Comparison of ENCODE assay signal across 20 cellular contexts in the genomic region with DNA sequence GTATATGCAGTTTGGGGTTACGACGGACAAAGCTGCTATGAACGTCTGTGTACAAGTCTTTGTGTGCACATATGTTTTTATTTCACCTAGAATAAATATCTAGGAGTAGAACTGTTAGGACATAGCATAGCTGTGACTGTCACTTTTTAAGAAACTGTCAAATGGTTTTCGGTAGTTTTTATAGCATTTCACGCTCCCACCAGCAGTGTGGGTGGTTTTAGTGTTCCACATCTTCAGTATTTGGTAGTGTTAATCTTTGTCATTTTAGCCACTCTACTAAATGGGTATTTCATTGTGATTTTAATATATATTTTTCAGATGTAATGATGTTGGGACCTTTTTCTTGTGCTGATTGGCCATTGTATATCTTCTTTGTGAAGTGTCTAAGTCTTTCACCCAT.
DNase-seq lines count a peak whose midpoint lies in the region; ATAC-seq and TF ChIP-seq lines count a peak whose summit lies in the region.
"Had no signal": no experiment of that assay in that cellular context is flagged by ENCODE, and none has a peak within 500 bp of the region (broad histone marks: within the 10 kb centered on the region; RNA-seq: fewer than 3 reads in every experiment).

No MANE protein-coding gene starts in this region.

- no peaks in the 10 kb centered on the region for H3K27me3 Mint-ChIP-seq in activated T-cell treated with anti-CD3 and anti-CD28 coated beads, Interleukin-2, amount 50 U/mL, for 72 hours (ENCODE audit: low read depth)
- no peaks in the 10 kb centered on the region for H3K27me3 Mint-ChIP-seq in IgD-negative memory B cell
- H3K27me3 Mint-ChIP-seq in activated T-helper 17 cell treated with anti-CD3 and anti-CD28 coated beads, Interleukin-2, amount 50 U/mL, for 72 hours: no peaks in the 10 kb centered on the region
- H3K27me3 Mint-ChIP-seq: CD4-positive, CD25-positive, alpha-beta regulatory T cell had no signal

- no peak overlapping the region for H3K27ac Mint-ChIP-seq in activated T-cell treated with anti-CD3 and anti-CD28 coated beads, Interleukin-2, amount 50 U/mL, for 72 hours
- peak overlapping the region in 2 of 3 donors; percentile 34 to 45 for H3K27ac Mint-ChIP-seq in IgD-negative memory B cell
- no peak overlapping the region for H3K27ac Mint-ChIP-seq in activated T-helper 17 cell treated with anti-CD3 and anti-CD28 coated beads, Interleukin-2, amount 50 U/mL, for 72 hours
- no peak overlapping the region for H3K27ac Mint-ChIP-seq in stimulated activated effector memory CD8-positive, alpha-beta T cell treated with anti-CD3 and anti-CD28 coated beads, Interleukin-12 subunit alpha, Interleukin-12 subunit beta, amount 100 ng/mL, for 72 hours

- H3K27ac ChIP-seq in left lung: no peak overlapping the region
- H3K27ac ChIP-seq: brain microvascular endothelial cell, GM23248, RWPE1 had no signal

- no peaks in the 10 kb centered on the region for H3K9me3 Mint-ChIP-seq in activated T-cell treated with anti-CD3 and anti-CD28 coated beads, Interleukin-2, amount 50 U/mL, for 72 hours
- H3K9me3 Mint-ChIP-seq in IgD-negative memory B cell: no peaks in the 10 kb centered on the region
- no peaks in the 10 kb centered on the region for H3K9me3 Mint-ChIP-seq in activated T-helper 17 cell treated with anti-CD3 and anti-CD28 coated beads, Interleukin-2, amount 50 U/mL, for 72 hours
- H3K9me3 Mint-ChIP-seq in stimulated activated effector memory CD8-positive, alpha-beta T cell treated with anti-CD3 and anti-CD28 coated beads, Interleukin-12 subunit alpha, Interleukin-12 subunit beta, amount 100 ng/mL, for 72 hours: no peaks in the 10 kb centered on the region
- H3K9me3 Mint-ChIP-seq: activated T-cell treated with anti-CD3 and anti-CD28 coated beads, Interleukin-2, amount 50 U/mL, for 4 hours had no signal

- no peak for TF ChIP-seq CTCF in left lung (IDR thresholded peaks at IDR 0.05)

- no peaks in the 10 kb centered on the region for H3K9me3 ChIP-seq in left lung

- peaks cover 70% of the 10 kb centered on the region for H3K4me1 Mint-ChIP-seq in activated T-cell treated with anti-CD3 and anti-CD28 coated beads, Interleukin-2, amount 50 U/mL, for 72 hours (ENCODE audit: low read depth)
- H3K4me1 Mint-ChIP-seq in IgD-negative memory B cell: peaks cover 54 to 63% (median 55%) of the 10 kb centered on the region in 3 donors
- peaks cover 22% of the 10 kb centered on the region for H3K4me1 Mint-ChIP-seq in activated T-helper 17 cell treated with anti-CD3 and anti-CD28 coated beads, Interleukin-2, amount 50 U/mL, for 72 hours
- H3K4me1 Mint-ChIP-seq in stimulated activated effector memory CD8-positive, alpha-beta T cell treated with anti-CD3 and anti-CD28 coated beads, Interleukin-12 subunit alpha, Interleukin-12 subunit beta, amount 100 ng/mL, for 72 hours: peaks cover 37% of the 10 kb centered on the region

- no peak overlapping the region for H3K4me3 ChIP-seq in left lung
- H3K4me3 ChIP-seq: GM23248 had no signal

- H3K36me3 ChIP-seq in left lung: peaks cover 0 to 3% of the 10 kb centered on the region in 2 donors
- H3K36me3 ChIP-seq: brain microvascular endothelial cell had no signal

- H3K4me1 ChIP-seq in left lung: peaks cover 0 to 32% of the 10 kb centered on the region in 2 donors

- H3K4me3 Mint-ChIP-seq in activated T-cell treated with anti-CD3 and anti-CD28 coated beads, Interleukin-2, amount 50 U/mL, for 72 hours: peak overlapping the region; percentile 76 to 94
- H3K4me3 Mint-ChIP-seq in IgD-negative memory B cell: peak overlapping the region; percentile 28 to 95 (median 92)
- peak overlapping the region; percentile 7 for H3K4me3 Mint-ChIP-seq in activated T-helper 17 cell treated with anti-CD3 and anti-CD28 coated beads, Interleukin-2, amount 50 U/mL, for 72 hours
- H3K4me3 Mint-ChIP-seq in stimulated activated effector memory CD8-positive, alpha-beta T cell treated with anti-CD3 and anti-CD28 coated beads, Interleukin-12 subunit alpha, Interleukin-12 subunit beta, amount 100 ng/mL, for 72 hours: peak overlapping the region; percentile 27
- H3K4me3 Mint-ChIP-seq: activated T-cell treated with anti-CD3 and anti-CD28 coated beads, Interleukin-2, amount 50 U/mL, for 4 hours had no signal

- intact Hi-C loops in left lung (cut with DNase I): no loop called here

- no peaks in the 10 kb centered on the region for H3K27me3 ChIP-seq in left lung
- H3K27me3 ChIP-seq: brain microvascular endothelial cell had no signal

- no peak for ATAC-seq in activated T-cell treated with anti-CD3 and anti-CD28 coated beads, Interleukin-2, amount 50 U/mL, for 72 hours (replicated peaks in 1 of 2)
- no peak for ATAC-seq in activated T-helper 17 cell treated with anti-CD3 and anti-CD28 coated beads, Interleukin-2, amount 50 U/mL, for 72 hours (replicated peaks)
- ATAC-seq in stimulated activated effector memory CD8-positive, alpha-beta T cell treated with anti-CD3 and anti-CD28 coated beads, Interleukin-12 subunit alpha, Interleukin-12 subunit beta, amount 100 ng/mL, for 72 hours: no peak
- no peak for ATAC-seq in left lung
- no peak for ATAC-seq in HG02642 (IDR thresholded peaks at IDR 0.05; ENCODE audit: poor library complexity, unreplicated experiment)
- ATAC-seq: activated T-cell treated with anti-CD3 and anti-CD28 coated beads, Interleukin-2, amount 50 U/mL, for 4 hours; left lobe of liver had no signal

- no peak for DNase-seq in activated T-cell treated with anti-CD3 and anti-CD28 coated beads, Interleukin-2, amount 50 U/mL, for 72 hours
- DNase-seq in activated T-cell treated with anti-CD3 and anti-CD28 coated beads, Interleukin-2, amount 50 U/mL, for 48 hours: no peak
- no peak for DNase-seq in stimulated activated effector memory CD8-positive, alpha-beta T cell treated with anti-CD3 and anti-CD28 coated beads, Interleukin-12 subunit alpha, Interleukin-12 subunit beta, amount 100 ng/mL, for 72 hours (ENCODE audit: low spot score in 2 of 2)
- no peak for DNase-seq in NCI-H2029 treated with DMSO at 0.1 percent for 48 hours (lab: John Stamatoyannopoulos, UW)
- no peak for DNase-seq in left lung
- DNase-seq: activated CD4-positive, alpha-beta T cell treated with anti-CD3 and anti-CD28 coated beads, Interleukin-2, amount 50 U/mL, for 4 hours; activated T-cell treated with anti-CD3 and anti-CD28 coated beads, Interleukin-2, amount 50 U/mL, for 4 hours; brain microvascular endothelial cell; CD4-positive, CD25-positive, alpha-beta regulatory T cell; cortex of kidney; DMS53; GM23248; NCI-H1436; NCI-H226; stimulated activated CD4-positive, alpha-beta T cell treated with anti-CD3 and anti-CD28 coated beads, Interleukin-12 subunit alpha, Interleukin-12 subunit beta, amount 100 ng/mL, for 4 hours had no signal

- peaks cover 0 to 4% of the 10 kb centered on the region in 2 donors for H3K36me3 Mint-ChIP-seq in activated T-cell treated with anti-CD3 and anti-CD28 coated beads, Interleukin-2, amount 50 U/mL, for 72 hours (ENCODE audit: insufficient read depth in 2 of 2)
- peaks cover 6% of the 10 kb centered on the region for H3K36me3 Mint-ChIP-seq in IgD-negative memory B cell
- peaks cover 6% of the 10 kb centered on the region for H3K36me3 Mint-ChIP-seq in activated T-helper 17 cell treated with anti-CD3 and anti-CD28 coated beads, Interleukin-2, amount 50 U/mL, for 72 hours (ENCODE audit: low read depth)
- H3K36me3 Mint-ChIP-seq in stimulated activated effector memory CD8-positive, alpha-beta T cell treated with anti-CD3 and anti-CD28 coated beads, Interleukin-12 subunit alpha, Interleukin-12 subunit beta, amount 100 ng/mL, for 72 hours: no peaks in the 10 kb centered on the region

Comparison
In these comparisons a context has a peak if more than half of its experiments do, and no peak if none do; other contexts are left out.
1. H3K27ac Mint-ChIP-seq: peak in IgD-negative memory B cell (2 of 3); none in activated T-cell treated with anti-CD3 and anti-CD28 coated beads, Interleukin-2, amount 50 U/mL, for 72 hours (single experiment), activated T-helper 17 cell treated with anti-CD3 and anti-CD28 coated beads, Interleukin-2, amount 50 U/mL, for 72 hours (single experiment) and stimulated activated effector memory CD8-positive, alpha-beta T cell treated with anti-CD3 and anti-CD28 coated beads, Interleukin-12 subunit alpha, Interleukin-12 subunit beta, amount 100 ng/mL, for 72 hours (single experiment).
2. H3K4me3 Mint-ChIP-seq: peak in every context shown above with its lines; median percentile 92 in IgD-negative memory B cell; 85 in activated T-cell treated with anti-CD3 and anti-CD28 coated beads, Interleukin-2, amount 50 U/mL, for 72 hours; 27 in stimulated activated effector memory CD8-positive, alpha-beta T cell treated with anti-CD3 and anti-CD28 coated beads, Interleukin-12 subunit alpha, Interleukin-12 subunit beta, amount 100 ng/mL, for 72 hours; 7 in activated T-helper 17 cell treated with anti-CD3 and anti-CD28 coated beads, Interleukin-2, amount 50 U/mL, for 72 hours.